Comparison of ENCODE assay signal across 1 cellular context in genomic region chr17:81871387-81872120, GRCh38.
TF ChIP-seq lines count a peak whose summit lies in the region.

No MANE protein-coding gene starts in this region.

TF ChIP-seq in K562, 482 proteins besides CTCF, POLR2A, EP300 and RAD21 (continued from another document and continues in another):
- TF ChIP-seq, protein P1, sequence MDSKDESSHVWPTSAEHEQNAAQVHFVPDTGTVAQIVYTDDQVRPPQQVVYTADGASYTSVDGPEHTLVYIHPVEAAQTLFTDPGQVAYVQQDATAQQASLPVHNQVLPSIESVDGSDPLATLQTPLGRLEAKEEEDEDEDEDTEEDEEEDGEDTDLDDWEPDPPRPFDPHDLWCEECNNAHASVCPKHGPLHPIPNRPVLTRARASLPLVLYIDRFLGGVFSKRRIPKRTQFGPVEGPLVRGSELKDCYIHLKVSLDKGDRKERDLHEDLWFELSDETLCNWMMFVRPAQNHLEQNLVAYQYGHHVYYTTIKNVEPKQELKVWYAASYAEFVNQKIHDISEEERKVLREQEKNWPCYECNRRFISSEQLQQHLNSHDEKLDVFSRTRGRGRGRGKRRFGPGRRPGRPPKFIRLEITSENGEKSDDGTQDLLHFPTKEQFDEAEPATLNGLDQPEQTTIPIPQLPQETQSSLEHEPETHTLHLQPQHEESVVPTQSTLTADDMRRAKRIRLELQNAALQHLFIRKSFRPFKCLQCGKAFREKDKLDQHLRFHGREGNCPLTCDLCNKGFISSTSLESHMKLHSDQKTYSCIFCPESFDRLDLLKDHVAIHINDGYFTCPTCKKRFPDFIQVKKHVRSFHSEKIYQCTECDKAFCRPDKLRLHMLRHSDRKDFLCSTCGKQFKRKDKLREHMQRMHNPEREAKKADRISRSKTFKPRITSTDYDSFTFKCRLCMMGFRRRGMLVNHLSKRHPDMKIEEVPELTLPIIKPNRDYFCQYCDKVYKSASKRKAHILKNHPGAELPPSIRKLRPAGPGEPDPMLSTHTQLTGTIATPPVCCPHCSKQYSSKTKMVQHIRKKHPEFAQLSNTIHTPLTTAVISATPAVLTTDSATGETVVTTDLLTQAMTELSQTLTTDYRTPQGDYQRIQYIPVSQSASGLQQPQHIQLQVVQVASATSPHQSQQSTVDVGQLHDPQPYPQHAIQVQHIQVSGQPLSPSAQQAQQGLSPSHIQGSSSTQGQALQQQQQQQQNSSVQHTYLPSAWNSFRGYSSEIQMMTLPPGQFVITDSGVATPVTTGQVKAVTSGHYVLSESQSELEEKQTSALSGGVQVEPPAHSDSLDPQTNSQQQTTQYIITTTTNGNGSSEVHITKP (IDR thresholded peaks at IDR 0.05; ENCODE audit: partially characterized antibody), result no peak
- peak; percentile 99 for TF ChIP-seq BRD4 (IDR thresholded peaks at IDR 0.05)
- TF ChIP-seq FOXK2 (conservative IDR thresholded peaks at IDR 0.05 in 1 of 2, IDR thresholded peaks at IDR 0.05 in 1 of 2; ENCODE audit: low read depth in 2 of 2), result 0 out of 4 replicates have a peak, but pooled peaks of 1 of the 2 experiments have one; percentile 34
- TF ChIP-seq KDM2B (CRISPR knock-in tag; IDR thresholded peaks at IDR 0.05), result 0 out of 2 replicates have a peak, but pooled peaks have one; percentile 10
- no peak for TF ChIP-seq RNF219 (CRISPR knock-in tag; IDR thresholded peaks at IDR 0.05)
- no peak for TF ChIP-seq TCFL5 (CRISPR knock-in tag; conservative IDR thresholded peaks at IDR 0.05)
- no peak for TF ChIP-seq MCM7 (IDR thresholded peaks at IDR 0.05)
- TF ChIP-seq SREBF1 (IDR thresholded peaks at IDR 0.05; ENCODE audit: borderline replicate concordance, low read depth, low read length), result no peak
- peak; percentile 84 for TF ChIP-seq RB1 (IDR thresholded peaks at IDR 0.05; ENCODE audit: low read depth)
- peak; percentile 13; the same call in 1 of the 2 replicates for TF ChIP-seq ZBTB7A (IDR thresholded peaks at IDR 0.05; ENCODE audit: borderline replicate concordance, control insufficient read depth, low read depth, low read length)
- TF ChIP-seq ARNT (IDR thresholded peaks at IDR 0.05), result no peak
- no peak for TF ChIP-seq ZFP30 (CRISPR knock-in tag; IDR thresholded peaks at IDR 0.05; ENCODE audit: borderline replicate concordance)
- TF ChIP-seq XRCC5 (IDR thresholded peaks at IDR 0.05; ENCODE audit: low read depth, low read length), result no peak
- TF ChIP-seq ZNF217 (CRISPR knock-in tag; IDR thresholded peaks at IDR 0.05), result no peak
- TF ChIP-seq ZBTB34 (CRISPR knock-in tag; IDR thresholded peaks at IDR 0.05), result no peak
- peak; percentile 98 for TF ChIP-seq L3MBTL2 (IDR thresholded peaks at IDR 0.05)
- no peak for TF ChIP-seq HSF4 (CRISPR knock-in tag; IDR thresholded peaks at IDR 0.05; ENCODE audit: borderline replicate concordance)
- TF ChIP-seq SMAD3 (CRISPR knock-in tag; conservative IDR thresholded peaks at IDR 0.05), result peak; percentile 15; the same call in 1 of the 2 replicates
- no peak; the same call in 1 of the 2 replicates for TF ChIP-seq POLR2H (tag; IDR thresholded peaks at IDR 0.05; ENCODE audit: low read depth)
- TF ChIP-seq RBM22 (IDR thresholded peaks at IDR 0.05; ENCODE audit: low read depth, low read length, poor library complexity, severe bottlenecking), result no peak
- no peak for TF ChIP-seq SNIP1 (IDR thresholded peaks at IDR 0.05; ENCODE audit: low read depth)
- no peak for TF ChIP-seq RBM15 (IDR thresholded peaks at IDR 0.05; ENCODE audit: insufficient read depth, low read length)
- no peak for TF ChIP-seq PATZ1 (CRISPR knock-in tag; IDR thresholded peaks at IDR 0.05; ENCODE audit: borderline replicate concordance)
- TF ChIP-seq HNRNPH1 (optimal IDR thresholded peaks at IDR 0.05; ENCODE audit: low read depth, low read length), result no peak
- peak; percentile 78 for TF ChIP-seq GABPA (tag; conservative IDR thresholded peaks at IDR 0.05; ENCODE audit: low read depth)
- no peak for TF ChIP-seq ZNF212 (CRISPR knock-in tag; IDR thresholded peaks at IDR 0.05)
- no peak; the same call in none of the 2 replicates for TF ChIP-seq CUX1 (CRISPR knock-in tag; IDR thresholded peaks at IDR 0.05)
- TF ChIP-seq ZNF79 (CRISPR knock-in tag; IDR thresholded peaks at IDR 0.05; ENCODE audit: low read depth), result no peak
- TF ChIP-seq, protein P2, sequence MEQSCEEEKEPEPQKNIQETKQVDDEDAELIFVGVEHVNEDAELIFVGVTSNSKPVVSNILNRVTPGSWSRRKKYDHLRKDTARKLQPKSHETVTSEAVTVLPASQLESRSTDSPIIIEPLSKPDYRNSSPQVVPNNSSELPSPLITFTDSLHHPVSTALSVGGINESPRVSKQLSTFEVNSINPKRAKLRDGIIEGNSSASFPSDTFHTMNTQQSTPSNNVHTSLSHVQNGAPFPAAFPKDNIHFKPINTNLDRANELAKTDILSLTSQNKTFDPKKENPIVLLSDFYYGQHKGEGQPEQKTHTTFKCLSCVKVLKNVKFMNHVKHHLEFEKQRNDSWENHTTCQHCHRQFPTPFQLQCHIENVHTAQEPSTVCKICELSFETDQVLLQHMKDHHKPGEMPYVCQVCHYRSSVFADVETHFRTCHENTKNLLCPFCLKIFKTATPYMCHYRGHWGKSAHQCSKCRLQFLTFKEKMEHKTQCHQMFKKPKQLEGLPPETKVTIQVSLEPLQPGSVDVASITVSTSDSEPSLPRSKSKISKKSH (CRISPR knock-in tag; IDR thresholded peaks at IDR 0.05), result no peak
- TF ChIP-seq ETV5 (CRISPR knock-in tag; IDR thresholded peaks at IDR 0.05; ENCODE audit: low read depth), result peak; percentile 99
- no peak for TF ChIP-seq EZH2 (IDR thresholded peaks at IDR 0.05; ENCODE audit: borderline replicate concordance, low read depth, low read length)
- no peak for TF ChIP-seq SMC3 (conservative IDR thresholded peaks at IDR 0.05; ENCODE audit: insufficient read depth, low read depth, low read length)
- TF ChIP-seq ZNF263 (CRISPR knock-in tag; IDR thresholded peaks at IDR 0.05; ENCODE audit: borderline replicate concordance), result 0 out of 2 replicates have a peak, but pooled peaks have one; percentile 3
- no peak for TF ChIP-seq OTX1 (CRISPR knock-in tag; IDR thresholded peaks at IDR 0.05)
- TF ChIP-seq, protein P3, sequence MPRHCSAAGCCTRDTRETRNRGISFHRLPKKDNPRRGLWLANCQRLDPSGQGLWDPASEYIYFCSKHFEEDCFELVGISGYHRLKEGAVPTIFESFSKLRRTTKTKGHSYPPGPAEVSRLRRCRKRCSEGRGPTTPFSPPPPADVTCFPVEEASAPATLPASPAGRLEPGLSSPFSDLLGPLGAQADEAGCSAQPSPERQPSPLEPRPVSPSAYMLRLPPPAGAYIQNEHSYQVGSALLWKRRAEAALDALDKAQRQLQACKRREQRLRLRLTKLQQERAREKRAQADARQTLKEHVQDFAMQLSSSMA (CRISPR knock-in tag; IDR thresholded peaks at IDR 0.05), result 0 out of 2 replicates have a peak, but pooled peaks have one; percentile 27
- TF ChIP-seq ZNF41 (CRISPR knock-in tag; conservative IDR thresholded peaks at IDR 0.05), result no peak
- peak; percentile 36 for TF ChIP-seq ZBTB1 (CRISPR knock-in tag; IDR thresholded peaks at IDR 0.05; ENCODE audit: borderline replicate concordance, low read depth)
- TF ChIP-seq NFYB (IDR thresholded peaks at IDR 0.05; ENCODE audit: extremely low read depth, insufficient read length), result no peak
- TF ChIP-seq ZNF12 (CRISPR knock-in tag; IDR thresholded peaks at IDR 0.05), result no peak; the same call in 1 of the 2 replicates
- TF ChIP-seq SREBF2 (CRISPR knock-in tag; IDR thresholded peaks at IDR 0.05), result no peak
- TF ChIP-seq KDM1A (IDR thresholded peaks at IDR 0.05), result no peak
- TF ChIP-seq TCF7 (IDR thresholded peaks at IDR 0.05; ENCODE audit: borderline replicate concordance), result no peak
- TF ChIP-seq NFE2L1 (tag; IDR thresholded peaks at IDR 0.05; ENCODE audit: borderline replicate concordance, low read depth), result no peak
- TF ChIP-seq ZNF551 (CRISPR knock-in tag; IDR thresholded peaks at IDR 0.05), result no peak
- peak; percentile 83 for TF ChIP-seq ATF6 (CRISPR knock-in tag; IDR thresholded peaks at IDR 0.05)
- no peak for TF ChIP-seq TEAD4 (IDR thresholded peaks at IDR 0.05; ENCODE audit: low read length)
- peak; percentile 53; the same call in 1 of the 2 replicates for TF ChIP-seq TEAD4 (CRISPR knock-in tag; IDR thresholded peaks at IDR 0.05; ENCODE audit: borderline replicate concordance)
- TF ChIP-seq MBD2 (IDR thresholded peaks at IDR 0.05; ENCODE audit: borderline replicate concordance, low read depth), result peak; percentile 32; the same call in 1 of the 2 replicates
- TF ChIP-seq CBX2 (IDR thresholded peaks at IDR 0.05; ENCODE audit: insufficient read depth, low read length, poor library complexity, severe bottlenecking), result no peak
